ENCODE assay signal across 7 cellular contexts in the genomic region with DNA sequence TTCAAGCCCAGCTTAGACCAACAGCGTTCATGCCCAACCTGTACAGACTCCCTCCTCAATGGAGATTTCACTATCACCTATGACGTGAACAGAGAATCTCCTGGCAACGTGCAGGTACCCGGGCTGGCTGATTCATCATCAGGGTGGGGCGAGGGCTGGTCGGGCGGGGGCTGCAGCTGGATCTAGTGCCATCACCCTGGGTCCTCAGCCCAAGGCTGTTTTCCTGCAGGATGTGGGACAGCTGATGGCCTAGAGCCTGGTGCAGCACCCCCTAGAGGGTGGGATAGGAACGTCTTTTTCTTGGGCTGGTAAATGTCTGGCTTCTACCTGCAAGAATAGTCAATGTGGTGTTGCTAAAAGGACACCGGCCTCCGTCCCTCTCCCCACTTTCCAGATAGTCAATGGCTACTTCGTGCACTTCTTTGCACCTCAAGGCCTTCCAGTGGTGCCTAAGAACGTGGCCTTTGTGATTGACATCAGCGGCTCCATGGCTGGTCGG. TPM values are rescaled to one million over a fixed set of nuclear protein-coding genes. Genes with fewer than 3 reads are reported as not detected.
A peak's percentile ranks its signal among the peaks of the same experiment; 100 is the strongest.
DNase-seq lines count a peak whose midpoint lies in the region; FAIRE-seq and TF ChIP-seq lines count a peak whose summit lies in the region.

No MANE protein-coding gene starts in this region.

- no peak overlapping the region for H3K4ac ChIP-seq in neuronal stem cell (ENCODE audit: low read length)

- H3K14ac ChIP-seq in neuronal stem cell (ENCODE audit: low read length), result no peak overlapping the region

- TF ChIP-seq POLR2A in prostate gland (IDR thresholded peaks at IDR 0.05), result no peak

- no peak for FAIRE-seq in RCC 7860 (lab: Jason Lieb, UNC)

- CTCF ChIA-PET in GM10248 (lab: Yijun Ruan, JAX), result interaction anchor here (0.7 to 2.9 kb wide), 23 partner anchors 9 to 437 kb away, joined by 3 to 16 read pairs (median 6); a partner anchor contains a TSS

- H2AK5ac ChIP-seq in neuronal stem cell (ENCODE audit: low read depth, low read length), result peak overlapping the region; percentile 30

- TF ChIP-seq CTCF in GM10248 (IDR thresholded peaks at IDR 0.05; ENCODE audit: control extremely low read depth, extremely low read depth, low read depth, missing control alignments) (peak; percentile 40), prostate gland (IDR thresholded peaks at IDR 0.05) (no peak)

- no peak overlapping the region for H3K23ac ChIP-seq in neuronal stem cell (ENCODE audit: low read depth, low read length, poor library complexity)

- H3K9me3 ChIP-seq in neuronal stem cell (replicated peaks in 1 of 2; ENCODE audit: control insufficient read depth in 2 of 2, insufficient read depth in 1 of 2, low read depth in 1 of 2, low read length in 2 of 2) (no peaks in the 10 kb centered on the region), prostate gland (no peaks in the 10 kb centered on the region)

- no peak overlapping the region for H2AFZ ChIP-seq in neuronal stem cell (ENCODE audit: low read length)

- H3K36me3 ChIP-seq in neuronal stem cell (replicated peaks in 1 of 2; ENCODE audit: control insufficient read depth in 2 of 2, insufficient read depth in 2 of 2, low read length in 2 of 2) (no peaks in the 10 kb centered on the region), prostate gland (no peaks in the 10 kb centered on the region)

- H2BK120ac ChIP-seq in neuronal stem cell (ENCODE audit: low read depth, low read length), result no peak overlapping the region

- in situ Hi-C loops in KBM-7 (cut with MboI; ENCODE audit: low pct_unique_long_range_greater_than_20kb, low sequenced_read_pairs), result no loop called here

- no peak overlapping the region for H3K4me2 ChIP-seq in neuronal stem cell (ENCODE audit: insufficient read depth, low read length, poor library complexity, severe bottlenecking)

- H3K4me3 ChIP-seq in neuronal stem cell (ENCODE audit: low read length in 2 of 2) (no peak overlapping the region), prostate gland (no peak overlapping the region)

- no peak overlapping the region for H2BK5ac ChIP-seq in neuronal stem cell (ENCODE audit: low read length)

- no peaks in the 10 kb centered on the region for H3K79me1 ChIP-seq in neuronal stem cell (ENCODE audit: low read depth, low read length)

- no peak overlapping the region for H3K9ac ChIP-seq in neuronal stem cell (ENCODE audit: low read depth, low read length, poor library complexity)

- DNase-seq in GM10248 (ENCODE audit: extremely low spot score) (peak; percentile 72), KBM-7 (peak; percentile 32), neuronal stem cell (ENCODE audit: low spot score) (no peak), NCI-H2171 treated with DMSO at 0.1 percent for 48 hours (lab: John Stamatoyannopoulos, UW) (no peak), prostate gland (ENCODE audit: low spot score) (no peak), RCC 7860 (ENCODE audit: low spot score) (no peak)
- peak; percentile 8 for DNase-seq in central memory CD4-positive, alpha-beta T cell

- intact Hi-C loops in prostate gland (cut with DNase I), result no loop called here

- no peak overlapping the region for H3K27ac ChIP-seq in neuronal stem cell (replicated peaks; ENCODE audit: low read length)
- no peak overlapping the region for H3K27ac ChIP-seq in prostate gland

- H2BK12ac ChIP-seq in neuronal stem cell (ENCODE audit: low read length), result peak overlapping the region; percentile 26

- WGBS in neuronal stem cell (ENCODE audit: extremely low coverage in 2 of 2, insufficient read length in 2 of 2, insufficient replicate concordance in 1 of 2), 2 donors, result no CpG with 5 or more reads among the region's 14 CpGs
- WGBS in prostate gland, result 65% methylated on average over 14 of the region's 14 CpGs

- H4K91ac ChIP-seq in neuronal stem cell (ENCODE audit: low read depth, low read length, poor library complexity), result no peak overlapping the region

- H4K8ac ChIP-seq in neuronal stem cell (ENCODE audit: low read depth, low read length), result no peak overlapping the region

- H3K27me3 ChIP-seq in neuronal stem cell (ENCODE audit: control insufficient read depth in 3 of 3, insufficient read depth in 3 of 3, low read depth in 1 of 3, low read length in 3 of 3) (peaks cover 0 to 6% (median 0%) of the 10 kb centered on the region in 3 experiments), prostate gland (replicated peaks; ENCODE audit: insufficient read depth) (no peaks in the 10 kb centered on the region)

- no peak overlapping the region for H3K18ac ChIP-seq in neuronal stem cell (ENCODE audit: low read length)

- H3K4me1 ChIP-seq in neuronal stem cell (ENCODE audit: control insufficient read depth in 2 of 2, insufficient read depth in 1 of 2, low read depth in 1 of 2, low read length in 2 of 2) (peaks cover 4 to 9% of the 10 kb centered on the region in 2 donors), prostate gland (replicated peaks) (no peaks in the 10 kb centered on the region)

- POLR2A ChIA-PET in GM10248 (lab: Yijun Ruan, JAX), result no interaction called here

- peak overlapping the region; percentile 52 for H2BK15ac ChIP-seq in neuronal stem cell (ENCODE audit: low read length)

RNA-seq across cellular contexts. Expression of a gene that starts 4.4 kb away (rescaled TPM):
- polyA plus RNA-seq in neuronal stem cell (2013, experiment 1 of 2), result 0.07 TPM
- 0.08 TPM for polyA plus RNA-seq in neuronal stem cell (2013, experiment 2 of 2)
- total RNA-seq in prostate gland, result 1 to 10 TPM in 1 of 2 donors, under 1 TPM in 1; 0.46 to 9.6 TPM

RNA-seq across cellular contexts. Expression of a gene that starts 21.6 kb away (rescaled TPM):
- polyA plus RNA-seq in neuronal stem cell (2013, experiment 1 of 2), result not detected
- polyA plus RNA-seq in neuronal stem cell (2013, experiment 2 of 2), result not detected
- 1 to 10 TPM in 1 of 2 donors, not detected in 1; 3.5 TPM for total RNA-seq in prostate gland

RNA-seq across cellular contexts. Expression of a gene that starts 28.3 kb away (rescaled TPM):
- polyA plus RNA-seq in neuronal stem cell (2013, experiment 1 of 2), result 15.7 TPM
- 16.7 TPM for polyA plus RNA-seq in neuronal stem cell (2013, experiment 2 of 2)
- total RNA-seq in prostate gland, result 10 to 100 TPM; 24.5 to 49.9 TPM

RNA-seq across cellular contexts. Expression of a gene that starts 31.4 kb away (rescaled TPM):
- 1.4 TPM for polyA plus RNA-seq in neuronal stem cell (2013, experiment 1 of 2)
- 1.7 TPM for polyA plus RNA-seq in neuronal stem cell (2013, experiment 2 of 2)
- 1 to 10 TPM; 4.9 to 5.5 TPM for total RNA-seq in prostate gland

RNA-seq across cellular contexts. Expression of a gene that starts 35.8 kb away (rescaled TPM):
- 10.7 TPM for polyA plus RNA-seq in neuronal stem cell (2013, experiment 1 of 2)
- polyA plus RNA-seq in neuronal stem cell (2013, experiment 2 of 2), result 10.5 TPM
- total RNA-seq in prostate gland, result 10 to 100 TPM; 10.5 to 14.4 TPM

Comparison
In these comparisons a context has a peak if more than half of its experiments do, and no peak if none do; other contexts are left out.
1. DNase-seq: peak in GM10248 (single experiment), KBM-7 (single experiment) and central memory CD4-positive, alpha-beta T cell (single experiment); none in neuronal stem cell (single experiment), NCI-H2171 treated with DMSO at 0.1 percent for 48 hours (single experiment), prostate gland (single experiment) and RCC 7860 (single experiment).